ENCODE assay signal across 8 cellular contexts in genomic region chr5:174910245-174910737, GRCh38.
A peak's percentile ranks its signal among the peaks of the same experiment; 100 is the strongest.
DNase-seq lines count a peak whose midpoint lies in the region; ATAC-seq and TF ChIP-seq lines count a peak whose summit lies in the region.

No MANE protein-coding gene starts in this region.

- no peaks in the 10 kb centered on the region for H3K36me3 Mint-ChIP-seq in CD4-positive, CD25-positive, alpha-beta regulatory T cell
- H3K36me3 Mint-ChIP-seq in activated T-cell treated with anti-CD3 and anti-CD28 coated beads, Interleukin-2, amount 50 U/mL, for 72 hours (ENCODE audit: insufficient read depth in 2 of 2), result no peaks in the 10 kb centered on the region
- no peaks in the 10 kb centered on the region for H3K36me3 Mint-ChIP-seq in osteocyte (ENCODE audit: unreplicated experiment)
- H3K36me3 Mint-ChIP-seq in type B pancreatic cell, result no peaks in the 10 kb centered on the region

- H3K36me3 ChIP-seq in CD4-positive, CD25-positive, alpha-beta regulatory T cell (ENCODE audit: control insufficient read depth, insufficient read depth, low read length), result no peaks in the 10 kb centered on the region
- no peaks in the 10 kb centered on the region for H3K36me3 ChIP-seq in OCI-LY7 (ENCODE audit: insufficient read depth, low read length)

- peaks cover 0 to 3% (median 0%) of the 10 kb centered on the region in 4 donors for H3K4me1 Mint-ChIP-seq in CD4-positive, CD25-positive, alpha-beta regulatory T cell
- H3K4me1 Mint-ChIP-seq in activated T-cell treated with anti-CD3 and anti-CD28 coated beads, Interleukin-2, amount 50 U/mL, for 72 hours (ENCODE audit: low read depth), result no peaks in the 10 kb centered on the region
- H3K4me1 Mint-ChIP-seq in osteocyte (ENCODE audit: unreplicated experiment) (peaks cover 4% of the 10 kb centered on the region), type B pancreatic cell (ENCODE audit: unreplicated experiment) (no peaks in the 10 kb centered on the region)

- H4K20me1 ChIP-seq in OCI-LY7 (ENCODE audit: insufficient read depth, low read length), result no peaks in the 10 kb centered on the region

- H3K9me3 ChIP-seq in CD4-positive, CD25-positive, alpha-beta regulatory T cell (ENCODE audit: control insufficient read depth in 2 of 2, low read length in 2 of 2), result no peaks in the 10 kb centered on the region
- no peaks in the 10 kb centered on the region for H3K9me3 ChIP-seq in OCI-LY7 (ENCODE audit: low read length)

- no peak overlapping the region for H3K4me3 ChIP-seq in CD4-positive, CD25-positive, alpha-beta regulatory T cell (ENCODE audit: low read depth, low read length)
- H3K4me3 ChIP-seq in OCI-LY7 (ENCODE audit: low read depth, low read length, poor library complexity, severe bottlenecking) (no peak overlapping the region), foreskin fibroblast (ENCODE audit: low read depth in 1 of 2, low read length in 2 of 2) (peak overlapping the region in 1 of 2 donors; percentile 42)

- no peaks in the 10 kb centered on the region for H3K27me3 Mint-ChIP-seq in CD4-positive, CD25-positive, alpha-beta regulatory T cell
- H3K27me3 Mint-ChIP-seq in activated T-cell treated with anti-CD3 and anti-CD28 coated beads, Interleukin-2, amount 50 U/mL, for 72 hours (ENCODE audit: low read depth), result peaks cover 22% of the 10 kb centered on the region
- H3K27me3 Mint-ChIP-seq in osteocyte (ENCODE audit: unreplicated experiment), result peaks cover 43% of the 10 kb centered on the region
- peaks cover 27% of the 10 kb centered on the region for H3K27me3 Mint-ChIP-seq in type B pancreatic cell

- no peaks in the 10 kb centered on the region for H3K79me2 ChIP-seq in OCI-LY7 (ENCODE audit: insufficient read depth, low read depth, low read length)

- intact Hi-C loops in OCI-LY7 (cut with micrococcal nuclease; ENCODE audit: unreplicated experiment), result no loop called here

- peaks cover 0 to 6% (median 0%) of the 10 kb centered on the region in 7 donors for H3K9me3 Mint-ChIP-seq in CD4-positive, CD25-positive, alpha-beta regulatory T cell
- H3K9me3 Mint-ChIP-seq in activated T-cell treated with anti-CD3 and anti-CD28 coated beads, Interleukin-2, amount 50 U/mL, for 72 hours, result no peaks in the 10 kb centered on the region
- peaks cover 18% of the 10 kb centered on the region for H3K9me3 Mint-ChIP-seq in osteocyte (ENCODE audit: unreplicated experiment)
- no peaks in the 10 kb centered on the region for H3K9me3 Mint-ChIP-seq in type B pancreatic cell

- H3K4me1 ChIP-seq in CD4-positive, CD25-positive, alpha-beta regulatory T cell (ENCODE audit: control insufficient read depth, insufficient read depth, low read length, poor library complexity, severe bottlenecking), result no peaks in the 10 kb centered on the region
- H3K4me1 ChIP-seq in OCI-LY7 (ENCODE audit: insufficient read depth, low read length, poor library complexity, severe bottlenecking), result no peaks in the 10 kb centered on the region

- no TSS peak for BruUV-seq in OCI-LY7 (replicated peaks; lab: Mats Ljungman, UMichigan)

- CTCF ChIA-PET in OCI-LY7 (lab: Charles Lee; ENCODE audit: unreplicated experiment), result no interaction called here

- no peaks in the 10 kb centered on the region for H3K27me3 ChIP-seq in CD4-positive, CD25-positive, alpha-beta regulatory T cell (ENCODE audit: control insufficient read depth, insufficient read depth, low read length)

- DNase-seq in CD4-positive, CD25-positive, alpha-beta regulatory T cell, result peak; percentile 3 to 39 (median 4)
- DNase-seq in OCI-LY7 (ENCODE audit: low spot score) (peak; percentile 48), foreskin fibroblast (peak; percentile 10 to 49), osteocyte (ENCODE audit: extremely low spot score, unreplicated experiment) (peak; percentile 92), type B pancreatic cell (ENCODE audit: extremely low spot score, unreplicated experiment) (peak; percentile 85)
- peak; percentile 63 to 70 for DNase-seq in activated T-cell treated with anti-CD3 and anti-CD28 coated beads, Interleukin-2, amount 50 U/mL, for 72 hours

- H3K9me2 ChIP-seq in OCI-LY7 (ENCODE audit: insufficient read depth, low read length), result no peaks in the 10 kb centered on the region

- ATAC-seq in CD4-positive, CD25-positive, alpha-beta regulatory T cell (ENCODE audit: low read depth in 2 of 2), result peak; percentile 50 to 53
- peak; percentile 99 for ATAC-seq in GM19351 (IDR thresholded peaks at IDR 0.05; ENCODE audit: unreplicated experiment)
- ATAC-seq in HG03571 (IDR thresholded peaks at IDR 0.05; ENCODE audit: unreplicated experiment), result peak; percentile 83
- peak; percentile 84 to 85 for ATAC-seq in activated T-cell treated with anti-CD3 and anti-CD28 coated beads, Interleukin-2, amount 50 U/mL, for 72 hours (replicated peaks in 1 of 2)

- no peak overlapping the region for H3K4me3 Mint-ChIP-seq in CD4-positive, CD25-positive, alpha-beta regulatory T cell
- no peak overlapping the region for H3K4me3 Mint-ChIP-seq in activated T-cell treated with anti-CD3 and anti-CD28 coated beads, Interleukin-2, amount 50 U/mL, for 72 hours
- H3K4me3 Mint-ChIP-seq in osteocyte (ENCODE audit: unreplicated experiment) (peak overlapping the region; percentile 40), type B pancreatic cell (no peak overlapping the region)

- H3K27ac Mint-ChIP-seq in CD4-positive, CD25-positive, alpha-beta regulatory T cell, result no peak overlapping the region
- H3K27ac Mint-ChIP-seq in activated T-cell treated with anti-CD3 and anti-CD28 coated beads, Interleukin-2, amount 50 U/mL, for 72 hours, result no peak overlapping the region
- H3K27ac Mint-ChIP-seq in osteocyte (ENCODE audit: unreplicated experiment), result no peak overlapping the region
- no peak overlapping the region for H3K27ac Mint-ChIP-seq in type B pancreatic cell

- TF ChIP-seq CTCF in OCI-LY7 (conservative IDR thresholded peaks at IDR 0.05; ENCODE audit: low read length), result peak; percentile 84
- TF ChIP-seq CTCF in foreskin fibroblast (IDR thresholded peaks at IDR 0.05; ENCODE audit: low read depth, low read length), result peak; percentile 85
- peak; percentile 92 for TF ChIP-seq CTCF in osteocyte (IDR thresholded peaks at IDR 0.05)
- peak; percentile 93 for TF ChIP-seq CTCF in type B pancreatic cell (conservative IDR thresholded peaks at IDR 0.05)

- POLR2A ChIA-PET in OCI-LY7 (lab: Charles Lee), result no interaction called here

- H3K27ac ChIP-seq in CD4-positive, CD25-positive, alpha-beta regulatory T cell (ENCODE audit: insufficient read depth, low read length, poor library complexity, severe bottlenecking), result no peak overlapping the region
- H3K27ac ChIP-seq in OCI-LY7 (ENCODE audit: low read depth, low read length, poor library complexity, severe bottlenecking), result no peak overlapping the region

- no peak overlapping the region for H2AFZ ChIP-seq in OCI-LY7 (ENCODE audit: low read length)

- H3K4me2 ChIP-seq in OCI-LY7 (ENCODE audit: low read length), result no peak overlapping the region

Comparison
In these comparisons a context has a peak if more than half of its experiments do, and no peak if none do; other contexts are left out.
1. DNase-seq: peak in every context shown above with its lines; median percentile 92 in osteocyte; 85 in type B pancreatic cell; 66 in activated T-cell treated with anti-CD3 and anti-CD28 coated beads, Interleukin-2, amount 50 U/mL, for 72 hours; 48 in OCI-LY7; 30 in foreskin fibroblast; 4 in CD4-positive, CD25-positive, alpha-beta regulatory T cell.